38 cellular contexts compared by ENCODE assay signal in the genomic region with DNA sequence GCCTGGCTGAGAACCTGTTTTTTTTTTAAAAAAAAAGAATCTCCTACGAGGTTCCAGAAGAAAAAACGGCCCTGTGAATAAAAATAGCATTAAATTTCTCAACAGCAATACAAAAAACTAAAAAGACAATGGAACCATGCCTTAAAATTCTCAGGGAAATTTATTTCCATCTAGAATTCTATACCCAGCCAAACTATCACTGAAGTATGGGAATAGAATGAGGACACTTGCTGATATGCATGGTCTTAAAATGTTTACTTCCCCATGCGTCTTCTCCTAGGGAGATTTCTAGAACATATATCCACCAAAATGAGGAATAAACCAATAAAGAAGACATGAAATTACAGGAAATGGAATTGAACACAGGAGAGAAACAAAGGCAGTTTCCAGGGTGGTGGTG. TPM values are rescaled to one million over a fixed set of nuclear protein-coding genes. Genes with fewer than 3 reads are reported as not detected.
"Had no signal": no experiment of that assay in that cellular context is flagged by ENCODE, and none has a peak within 500 bp of the region (broad histone marks: within the 10 kb centered on the region; RNA-seq: fewer than 3 reads in every experiment).

No MANE protein-coding gene starts in this region.

- H3K4me3 Mint-ChIP-seq: activated B cell treated with CpG ODN at 0.5 μM for 24 hours; activated CD4-positive, alpha-beta memory T cell treated with anti-CD3 and anti-CD28 coated beads for 36 hours; activated CD4-positive, alpha-beta T cell treated with anti-CD3 and anti-CD28 coated beads, Interleukin-2, amount 10 ng/mL, durations not matched to agents 24 days and 14 days; activated CD8-positive, alpha-beta T cell treated with anti-CD3 and anti-CD28 coated beads for 36 hours; activated naive CD4-positive, alpha-beta T cell treated with anti-CD3 and anti-CD28 coated beads for 36 hours; activated naive CD8-positive, alpha-beta T cell treated with anti-CD3 and anti-CD28 coated beads for 36 hours; activated T-cell treated with anti-CD3 and anti-CD28 coated beads, Interleukin-2, amount 50 U/mL, for 4 hours; activated T-cell treated with anti-CD3 and anti-CD28 coated beads, Interleukin-2, amount 50 U/mL, for 72 hours; activated T-helper 1 cell treated with anti-CD3 and anti-CD28 coated beads, Interleukin-12 subunit alpha, Interleukin-12 subunit beta, Interleukin-2, Interleukin-4 antibody, amounts not matched to agents 30 ng/mL and 10 ng/mL and 1 ng/mL, durations not matched to agents 14 hours and 24 hours and 36 hours; activated T-helper 17 cell treated with anti-CD3 and anti-CD28 coated beads, Interleukin-2, amount 50 U/mL, for 72 hours; T-helper 1 cell treated with Interleukin-12 subunit alpha and Interleukin-12 subunit beta and Interleukin-4 antibody, amounts not matched to agents 30 μg/mL and 1 μg/mL, for 36 hours; T-helper 2 cell treated with Interferon-gamma antibody and Interleukin-4, amounts not matched to agents 5 μg/mL and 100 μg/mL, for 36 hours had no signal

- H3K27ac ChIP-seq: adrenal gland, body of pancreas, brain microvascular endothelial cell, breast epithelium, VCaP had no signal

- DNase-seq: activated B cell treated with CpG ODN at 0.5 μM for 24 hours; activated CD4-positive, alpha-beta memory T cell treated with anti-CD3 and anti-CD28 coated beads for 36 hours; activated CD4-positive, alpha-beta T cell treated with anti-CD3 and anti-CD28 coated beads for 4 hours; activated CD4-positive, alpha-beta T cell treated with anti-CD3 and anti-CD28 coated beads, Interleukin-2, amount 10 ng/mL, durations not matched to agents 24 days and 14 days; activated CD4-positive, alpha-beta T cell treated with anti-CD3 and anti-CD28 coated beads, Interleukin-2, amount 50 U/mL, for 1 hour; activated CD4-positive, alpha-beta T cell treated with anti-CD3 and anti-CD28 coated beads, Interleukin-2, amount 50 U/mL, for 4 hours; activated CD4-positive, CD25-positive, alpha-beta regulatory T cell treated with anti-CD3 and anti-CD28 coated beads, Interleukin-2, amount 50 U/mL, for 72 hours; activated CD8-positive, alpha-beta memory T cell treated with anti-CD3 and anti-CD28 coated beads, Interleukin-2, amount 50 U/mL, for 4 hours; activated CD8-positive, alpha-beta T cell treated with anti-CD3 and anti-CD28 coated beads for 36 hours; activated effector memory CD4-positive, alpha-beta T cell treated with anti-CD3 and anti-CD28 coated beads, Interleukin-2, amount 50 U/mL, for 16 hours; activated gamma-delta T cell treated with Interleukin-2 at 50 U/mL for 16 hours; activated naive CD4-positive, alpha-beta T cell; activated naive CD4-positive, alpha-beta T cell treated with anti-CD3 and anti-CD28 coated beads for 36 hours; activated naive CD4-positive, alpha-beta T cell treated with anti-CD3 and anti-CD28 coated beads, Interleukin-2, amount 50 U/mL, for 16 hours; activated naive CD8-positive, alpha-beta T cell treated with anti-CD3 and anti-CD28 coated beads for 36 hours; activated T-cell treated with anti-CD3 and anti-CD28 coated beads for 4 hours; activated T-cell treated with anti-CD3 and anti-CD28 coated beads, Interleukin-2, amount 50 U/mL, for 1 hour; activated T-cell treated with anti-CD3 and anti-CD28 coated beads, Interleukin-2, amount 50 U/mL, for 4 hours; activated T-cell treated with anti-CD3 and anti-CD28 coated beads, Interleukin-2, amount 50 U/mL, for 72 hours; adrenal gland; amniotic stem cell; body of pancreas; brain microvascular endothelial cell; central memory CD4-positive, alpha-beta T cell; T-helper 2 cell; T-helper 9 cell had no signal

- H3K4me3 ChIP-seq: adrenal gland, body of pancreas, breast epithelium had no signal

- H3K27me3 ChIP-seq: adrenal gland, body of pancreas, brain microvascular endothelial cell, breast epithelium had no signal

- H3K27me3 Mint-ChIP-seq: activated B cell treated with CpG ODN at 0.5 μM for 24 hours; activated CD4-positive, alpha-beta memory T cell treated with anti-CD3 and anti-CD28 coated beads for 36 hours; activated CD8-positive, alpha-beta T cell treated with anti-CD3 and anti-CD28 coated beads for 36 hours; activated naive CD8-positive, alpha-beta T cell treated with anti-CD3 and anti-CD28 coated beads for 36 hours; activated T-helper 17 cell treated with anti-CD3 and anti-CD28 coated beads, Interleukin-2, amount 50 U/mL, for 72 hours had no signal

- H3K27ac Mint-ChIP-seq: activated B cell treated with CpG ODN at 0.5 μM for 24 hours; activated CD4-positive, alpha-beta memory T cell treated with anti-CD3 and anti-CD28 coated beads for 36 hours; activated CD4-positive, alpha-beta T cell treated with anti-CD3 and anti-CD28 coated beads, Interleukin-2, amount 10 ng/mL, durations not matched to agents 24 days and 14 days; activated CD8-positive, alpha-beta T cell treated with anti-CD3 and anti-CD28 coated beads for 36 hours; activated naive CD4-positive, alpha-beta T cell treated with anti-CD3 and anti-CD28 coated beads for 36 hours; activated naive CD4-positive, alpha-beta T cell treated with anti-CD3 and anti-CD28 coated beads, Interleukin-2, amount 50 U/mL, for 72 hours; activated naive CD8-positive, alpha-beta T cell treated with anti-CD3 and anti-CD28 coated beads for 36 hours; activated T-cell treated with anti-CD3 and anti-CD28 coated beads, Interleukin-2, amount 50 U/mL, for 72 hours; activated T-helper 1 cell treated with anti-CD3 and anti-CD28 coated beads, Interleukin-12 subunit alpha, Interleukin-12 subunit beta, Interleukin-2, Interleukin-4 antibody, amounts not matched to agents 30 ng/mL and 10 ng/mL and 1 ng/mL, durations not matched to agents 14 hours and 24 hours and 36 hours; activated T-helper 17 cell treated with anti-CD3 and anti-CD28 coated beads, Interleukin-2, amount 50 U/mL, for 72 hours; T-helper 1 cell treated with Interleukin-12 subunit alpha and Interleukin-12 subunit beta and Interleukin-4 antibody, amounts not matched to agents 30 μg/mL and 1 μg/mL, for 36 hours; T-helper 2 cell treated with Interferon-gamma antibody and Interleukin-4, amounts not matched to agents 5 μg/mL and 100 μg/mL, for 36 hours had no signal

- H3K4me1 ChIP-seq: adrenal gland, body of pancreas, breast epithelium had no signal

- FAIRE-seq: astrocyte, TTC549 had no signal

- ATAC-seq: activated CD8-positive, alpha-beta T cell treated with anti-CD3 and anti-CD28 coated beads for 36 hours; activated naive CD4-positive, alpha-beta T cell treated with anti-CD3 and anti-CD28 coated beads, Interleukin-2, amount 50 U/mL, for 72 hours; activated T-cell treated with anti-CD3 and anti-CD28 coated beads, Interleukin-2, amount 50 U/mL, for 4 hours; activated T-cell treated with anti-CD3 and anti-CD28 coated beads, Interleukin-2, amount 50 U/mL, for 72 hours; activated T-helper 17 cell treated with anti-CD3 and anti-CD28 coated beads, Interleukin-2, amount 50 U/mL, for 72 hours; body of pancreas had no signal

RNA-seq across cellular contexts. Expression of gene ENTPD8, which starts 34.5 kb away (rescaled TPM):
- total RNA-seq: activated B cell treated with CpG ODN at 0.5 μM for 24 hours; activated CD4-positive, alpha-beta memory T cell treated with anti-CD3 and anti-CD28 coated beads for 36 hours; activated CD4-positive, alpha-beta T cell treated with anti-CD3 and anti-CD28 coated beads, Interleukin-2, amount 10 ng/mL, durations not matched to agents 24 days and 14 days; activated CD8-positive, alpha-beta memory T cell treated with anti-CD3 and anti-CD28 coated beads for 36 hours; activated CD8-positive, alpha-beta T cell treated with anti-CD3 and anti-CD28 coated beads for 36 hours; activated naive CD4-positive, alpha-beta T cell treated with anti-CD3 and anti-CD28 coated beads for 36 hours; activated naive CD4-positive, alpha-beta T cell treated with anti-CD3 and anti-CD28 coated beads, Interleukin-2, amount 50 U/mL, for 72 hours; activated naive CD8-positive, alpha-beta T cell treated with anti-CD3 and anti-CD28 coated beads for 36 hours; activated T-cell treated with anti-CD3 and anti-CD28 coated beads, Interleukin-2, amount 50 U/mL, for 4 hours; activated T-cell treated with anti-CD3 and anti-CD28 coated beads, Interleukin-2, amount 50 U/mL, for 72 hours; activated T-helper 1 cell treated with anti-CD3 and anti-CD28 coated beads, Interleukin-12 subunit alpha, Interleukin-12 subunit beta, Interleukin-2, Interleukin-4 antibody, amounts not matched to agents 30 ng/mL and 10 ng/mL and 1 ng/mL, durations not matched to agents 14 hours and 24 hours and 36 hours; activated T-helper 17 cell treated with anti-CD3 and anti-CD28 coated beads, Interleukin-2, amount 50 U/mL, for 72 hours; aorta; cardiac septum had no signal
